In genomic region chr15:61661791-61662190, GRCh38 we compare ENCODE assay signal across 1 cellular context.
TF ChIP-seq lines count a peak whose summit lies in the region.

No MANE protein-coding gene starts in this region.

TF ChIP-seq in GM23338, 12 proteins besides CTCF, POLR2A, EP300 and RAD21 (continued from another document):
- TF ChIP-seq, protein P1, sequence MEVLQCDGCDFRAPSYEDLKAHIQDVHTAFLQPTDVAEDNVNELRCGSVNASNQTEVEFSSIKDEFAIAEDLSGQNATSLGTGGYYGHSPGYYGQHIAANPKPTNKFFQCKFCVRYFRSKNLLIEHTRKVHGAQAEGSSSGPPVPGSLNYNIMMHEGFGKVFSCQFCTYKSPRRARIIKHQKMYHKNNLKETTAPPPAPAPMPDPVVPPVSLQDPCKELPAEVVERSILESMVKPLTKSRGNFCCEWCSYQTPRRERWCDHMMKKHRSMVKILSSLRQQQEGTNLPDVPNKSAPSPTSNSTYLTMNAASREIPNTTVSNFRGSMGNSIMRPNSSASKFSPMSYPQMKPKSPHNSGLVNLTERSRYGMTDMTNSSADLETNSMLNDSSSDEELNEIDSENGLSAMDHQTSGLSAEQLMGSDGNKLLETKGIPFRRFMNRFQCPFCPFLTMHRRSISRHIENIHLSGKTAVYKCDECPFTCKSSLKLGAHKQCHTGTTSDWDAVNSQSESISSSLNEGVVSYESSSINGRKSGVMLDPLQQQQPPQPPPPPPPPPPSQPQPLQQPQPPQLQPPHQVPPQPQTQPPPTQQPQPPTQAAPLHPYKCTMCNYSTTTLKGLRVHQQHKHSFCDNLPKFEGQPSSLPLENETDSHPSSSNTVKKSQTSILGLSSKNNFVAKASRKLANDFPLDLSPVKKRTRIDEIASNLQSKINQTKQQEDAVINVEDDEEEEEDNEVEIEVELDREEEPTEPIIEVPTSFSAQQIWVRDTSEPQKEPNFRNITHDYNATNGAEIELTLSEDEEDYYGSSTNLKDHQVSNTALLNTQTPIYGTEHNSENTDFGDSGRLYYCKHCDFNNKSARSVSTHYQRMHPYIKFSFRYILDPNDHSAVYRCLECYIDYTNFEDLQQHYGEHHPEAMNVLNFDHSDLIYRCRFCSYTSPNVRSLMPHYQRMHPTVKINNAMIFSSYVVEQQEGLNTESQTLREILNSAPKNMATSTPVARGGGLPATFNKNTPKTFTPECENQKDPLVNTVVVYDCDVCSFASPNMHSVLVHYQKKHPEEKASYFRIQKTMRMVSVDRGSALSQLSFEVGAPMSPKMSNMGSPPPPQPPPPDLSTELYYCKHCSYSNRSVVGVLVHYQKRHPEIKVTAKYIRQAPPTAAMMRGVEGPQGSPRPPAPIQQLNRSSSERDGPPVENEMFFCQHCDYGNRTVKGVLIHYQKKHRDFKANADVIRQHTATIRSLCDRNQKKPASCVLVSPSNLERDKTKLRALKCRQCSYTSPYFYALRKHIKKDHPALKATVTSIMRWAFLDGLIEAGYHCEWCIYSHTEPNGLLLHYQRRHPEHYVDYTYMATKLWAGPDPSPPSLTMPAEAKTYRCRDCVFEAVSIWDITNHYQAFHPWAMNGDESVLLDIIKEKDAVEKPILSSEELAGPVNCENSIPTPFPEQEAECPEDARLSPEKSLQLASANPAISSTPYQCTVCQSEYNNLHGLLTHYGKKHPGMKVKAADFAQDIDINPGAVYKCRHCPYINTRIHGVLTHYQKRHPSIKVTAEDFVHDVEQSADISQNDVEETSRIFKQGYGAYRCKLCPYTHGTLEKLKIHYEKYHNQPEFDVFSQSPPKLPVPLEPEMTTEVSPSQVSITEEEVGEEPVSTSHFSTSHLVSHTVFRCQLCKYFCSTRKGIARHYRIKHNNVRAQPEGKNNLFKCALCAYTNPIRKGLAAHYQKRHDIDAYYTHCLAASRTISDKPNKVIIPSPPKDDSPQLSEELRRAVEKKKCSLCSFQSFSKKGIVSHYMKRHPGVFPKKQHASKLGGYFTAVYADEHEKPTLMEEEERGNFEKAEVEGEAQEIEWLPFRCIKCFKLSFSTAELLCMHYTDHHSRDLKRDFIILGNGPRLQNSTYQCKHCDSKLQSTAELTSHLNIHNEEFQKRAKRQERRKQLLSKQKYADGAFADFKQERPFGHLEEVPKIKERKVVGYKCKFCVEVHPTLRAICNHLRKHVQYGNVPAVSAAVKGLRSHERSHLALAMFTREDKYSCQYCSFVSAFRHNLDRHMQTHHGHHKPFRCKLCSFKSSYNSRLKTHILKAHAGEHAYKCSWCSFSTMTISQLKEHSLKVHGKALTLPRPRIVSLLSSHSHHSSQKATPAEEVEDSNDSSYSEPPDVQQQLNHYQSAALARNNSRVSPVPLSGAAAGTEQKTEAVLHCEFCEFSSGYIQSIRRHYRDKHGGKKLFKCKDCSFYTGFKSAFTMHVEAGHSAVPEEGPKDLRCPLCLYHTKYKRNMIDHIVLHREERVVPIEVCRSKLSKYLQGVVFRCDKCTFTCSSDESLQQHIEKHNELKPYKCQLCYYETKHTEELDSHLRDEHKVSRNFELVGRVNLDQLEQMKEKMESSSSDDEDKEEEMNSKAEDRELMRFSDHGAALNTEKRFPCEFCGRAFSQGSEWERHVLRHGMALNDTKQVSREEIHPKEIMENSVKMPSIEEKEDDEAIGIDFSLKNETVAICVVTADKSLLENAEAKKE (CRISPR knock-in tag; IDR thresholded peaks at IDR 0.05), result no peak
- TF ChIP-seq REST (IDR thresholded peaks at IDR 0.05; ENCODE audit: unreplicated experiment) (no peak), NANOG (IDR thresholded peaks at IDR 0.05; ENCODE audit: borderline replicate concordance) (no peak), ZNF331 (CRISPR knock-in tag; IDR thresholded peaks at IDR 0.05; ENCODE audit: low read depth) (no peak), CREB1 (CRISPR knock-in tag; IDR thresholded peaks at IDR 0.05; ENCODE audit: low read depth) (no peak)
